Comparison of ENCODE assay signal across 18 cellular contexts in genomic region chr5:174706997-174707548, GRCh38. TPM values are rescaled to one million over a fixed set of nuclear protein-coding genes. Genes with fewer than 3 reads are reported as not detected.
DNase-seq lines count a peak whose midpoint lies in the region; ATAC-seq and TF ChIP-seq lines count a peak whose summit lies in the region.
"Had no signal": no experiment of that assay in that cellular context is flagged by ENCODE, and none has a peak within 500 bp of the region (broad histone marks: within the 10 kb centered on the region; RNA-seq: fewer than 3 reads in every experiment).

No MANE protein-coding gene starts in this region.

- H3K4me1 ChIP-seq in uterus: no peaks in the 10 kb centered on the region
- no peaks in the 10 kb centered on the region for H3K4me1 ChIP-seq in OCI-LY7 (ENCODE audit: insufficient read depth, low read length, poor library complexity, severe bottlenecking)
- H3K4me1 ChIP-seq: BLaER1 treated with 17β-estradiol and CSF1 and Interleukin-3, amounts not matched to agents 10 nM and 100 nM had no signal

- H2AFZ ChIP-seq in OCI-LY7 (ENCODE audit: low read length): no peak overlapping the region

- no peak for TF ChIP-seq CTCF in C4-2B (conservative IDR thresholded peaks at IDR 0.05)
- TF ChIP-seq CTCF in uterus (IDR thresholded peaks at IDR 0.05): no peak
- no peak for TF ChIP-seq CTCF in OCI-LY7 (conservative IDR thresholded peaks at IDR 0.05; ENCODE audit: low read length)

- 0 out of 2 replicates have a peak overlapping the region, but pooled peaks have one; percentile 8 for H3K4me3 ChIP-seq in SK-N-MC
- no peak overlapping the region for H3K4me3 ChIP-seq in uterus
- no peak overlapping the region for H3K4me3 ChIP-seq in OCI-LY7 (ENCODE audit: low read depth, low read length, poor library complexity, severe bottlenecking)
- H3K4me3 ChIP-seq: BLaER1 treated with 17β-estradiol and CSF1 and Interleukin-3, amounts not matched to agents 10 nM and 100 nM had no signal

- TF ChIP-seq POLR2A in uterus (IDR thresholded peaks at IDR 0.05): no peak

- H4K20me1 ChIP-seq in OCI-LY7 (ENCODE audit: insufficient read depth, low read length): no peaks in the 10 kb centered on the region
- H4K20me1 ChIP-seq: BLaER1 treated with 17β-estradiol and CSF1 and Interleukin-3, amounts not matched to agents 10 nM and 100 nM had no signal

- intact Hi-C loops in uterus (cut with DNase I; ENCODE audit: low total_unique reads): no loop called here
- intact Hi-C loops in OCI-LY7 (cut with micrococcal nuclease; ENCODE audit: unreplicated experiment): no loop called here

- H3K9ac ChIP-seq in SK-N-MC (ENCODE audit: insufficient read length): no peak overlapping the region
- H3K9ac ChIP-seq: BLaER1 treated with 17β-estradiol and CSF1 and Interleukin-3, amounts not matched to agents 10 nM and 100 nM had no signal

- no peak overlapping the region for H3K4me2 ChIP-seq in OCI-LY7 (ENCODE audit: low read length)
- H3K4me2 ChIP-seq: BLaER1 treated with 17β-estradiol and CSF1 and Interleukin-3, amounts not matched to agents 10 nM and 100 nM had no signal

- no peaks in the 10 kb centered on the region for H3K9me2 ChIP-seq in OCI-LY7 (ENCODE audit: insufficient read depth, low read length)

- no peak for DNase-seq in SK-N-MC (ENCODE audit: low read depth, low spot score)
- peak; percentile 56 for DNase-seq in left kidney (ENCODE audit: low read depth, low spot score)
- peak; percentile 6 for DNase-seq in renal cortical epithelial cell (ENCODE audit: low read depth)
- no peak for DNase-seq in uterus
- no peak for DNase-seq in natural killer cell treated with Interleukin-12 subunit alpha and Interleukin-12 subunit beta and Interleukin-15 and Interleukin-18, amount 100 ng/mL, for 72 hours (ENCODE audit: low spot score)
- no peak for DNase-seq in OCI-LY7 (ENCODE audit: low spot score)
- DNase-seq: DMS79; HFFc6; NCI-H1105 treated with DMSO at 0.1 percent for 48 hours; NCI-H1694; NCI-H2081 treated with DMSO at 0.1 percent for 48 hours; NCI-H510A; NCI-H748 treated with DMSO at 0.1 percent for 48 hours; NK-92 treated with Interleukin-12 subunit alpha and Interleukin-12 subunit beta, amount 100 ng/mL, for 24 hours had no signal

- H3K79me2 ChIP-seq in OCI-LY7 (ENCODE audit: insufficient read depth, low read depth, low read length): no peaks in the 10 kb centered on the region

- no peak overlapping the region for H3K4me3 Mint-ChIP-seq in natural killer cell treated with Interleukin-12 subunit alpha and Interleukin-12 subunit beta and Interleukin-15 and Interleukin-18, amount 100 ng/mL, for 72 hours
- H3K4me3 Mint-ChIP-seq: HFFc6 had no signal

- BruUV-seq in OCI-LY7 (replicated peaks; lab: Mats Ljungman, UMichigan): no TSS peak

- H3K27me3 ChIP-seq in uterus: peaks cover 0 to 3% of the 10 kb centered on the region in 2 donors
- H3K27me3 ChIP-seq: BLaER1 treated with 17β-estradiol and CSF1 and Interleukin-3, amounts not matched to agents 10 nM and 100 nM had no signal

- no peaks in the 10 kb centered on the region for H3K4me1 Mint-ChIP-seq in natural killer cell treated with Interleukin-12 subunit alpha and Interleukin-12 subunit beta and Interleukin-15 and Interleukin-18, amount 100 ng/mL, for 72 hours (ENCODE audit: low read depth in 2 of 2)

- CTCF ChIA-PET in OCI-LY7 (lab: Charles Lee; ENCODE audit: unreplicated experiment): no interaction called here

- no peaks in the 10 kb centered on the region for H3K9me3 ChIP-seq in SK-N-MC (ENCODE audit: low read depth, low read length)
- no peaks in the 10 kb centered on the region for H3K9me3 ChIP-seq in uterus
- H3K9me3 ChIP-seq in OCI-LY7 (ENCODE audit: low read length): no peaks in the 10 kb centered on the region
- H3K9me3 ChIP-seq: BLaER1 treated with 17β-estradiol and CSF1 and Interleukin-3, amounts not matched to agents 10 nM and 100 nM had no signal

- H3K36me3 Mint-ChIP-seq in natural killer cell treated with Interleukin-12 subunit alpha and Interleukin-12 subunit beta and Interleukin-15 and Interleukin-18, amount 100 ng/mL, for 72 hours: no peaks in the 10 kb centered on the region

- POLR2A ChIA-PET in OCI-LY7 (lab: Charles Lee): no interaction called here

- no peaks in the 10 kb centered on the region for H3K9me3 Mint-ChIP-seq in natural killer cell treated with Interleukin-12 subunit alpha and Interleukin-12 subunit beta and Interleukin-15 and Interleukin-18, amount 100 ng/mL, for 72 hours

- H3K27ac Mint-ChIP-seq in natural killer cell treated with Interleukin-12 subunit alpha and Interleukin-12 subunit beta and Interleukin-15 and Interleukin-18, amount 100 ng/mL, for 72 hours: no peak overlapping the region
- H3K27ac Mint-ChIP-seq: HFFc6 had no signal

- H3K36me3 ChIP-seq in SK-N-MC (ENCODE audit: insufficient read depth, low read length) (no peaks in the 10 kb centered on the region), uterus (no peaks in the 10 kb centered on the region), OCI-LY7 (ENCODE audit: insufficient read depth, low read length) (no peaks in the 10 kb centered on the region)
- H3K36me3 ChIP-seq: BLaER1 treated with 17β-estradiol and CSF1 and Interleukin-3, amounts not matched to agents 10 nM and 100 nM had no signal

- peaks cover 10 to 24% of the 10 kb centered on the region in 2 donors for H3K27me3 Mint-ChIP-seq in natural killer cell treated with Interleukin-12 subunit alpha and Interleukin-12 subunit beta and Interleukin-15 and Interleukin-18, amount 100 ng/mL, for 72 hours

- H3K27ac ChIP-seq in C4-2B: peak overlapping the region; percentile 33; the same call in 1 of the 2 replicates
- no peak overlapping the region for H3K27ac ChIP-seq in SK-N-MC
- no peak overlapping the region for H3K27ac ChIP-seq in uterus
- H3K27ac ChIP-seq in OCI-LY7 (ENCODE audit: low read depth, low read length, poor library complexity, severe bottlenecking): no peak overlapping the region
- H3K27ac ChIP-seq: BLaER1 treated with 17β-estradiol and CSF1 and Interleukin-3, amounts not matched to agents 10 nM and 100 nM had no signal

- no peak for ATAC-seq in natural killer cell treated with Interleukin-12 subunit alpha and Interleukin-12 subunit beta and Interleukin-15 and Interleukin-18, amount 100 ng/mL, for 72 hours
- no peak for ATAC-seq in HG03342 (IDR thresholded peaks at IDR 0.05; ENCODE audit: unreplicated experiment)
- ATAC-seq: Right ventricle myocardium inferior had no signal

RNA-seq across cellular contexts. Expression of gene MSX2, which starts 17.3 kb away (rescaled TPM):
- 0.69 and 1.1 TPM in 2 replicates for total RNA-seq in renal cortical epithelial cell
- total RNA-seq in uterus: 1 to 10 TPM in 1 of 4 donors, under 1 TPM in 1, not detected in 2; 0.37 to 7.5 TPM
- not detected for total RNA-seq in natural killer cell treated with Interleukin-12 subunit alpha and Interleukin-12 subunit beta and Interleukin-15 and Interleukin-18, amount 100 ng/mL, for 72 hours
- total RNA-seq in OCI-LY7 (2014; rRNA removed; shearing (Covaris generic)): not detected in 2 replicates
- total RNA-seq in OCI-LY7 (2022): not detected in 2 replicates
- total RNA-seq: HFFc6 had no signal

Comparison
In these comparisons a context has a peak if more than half of its experiments do, and no peak if none do; other contexts are left out.
1. DNase-seq: peak in left kidney (single experiment) and renal cortical epithelial cell (single experiment); none in SK-N-MC (single experiment), uterus (0 of 2), natural killer cell treated with Interleukin-12 subunit alpha and Interleukin-12 subunit beta and Interleukin-15 and Interleukin-18, amount 100 ng/mL, for 72 hours (single experiment) and OCI-LY7 (single experiment).